10 cellular contexts compared by ENCODE assay signal in the genomic region with DNA sequence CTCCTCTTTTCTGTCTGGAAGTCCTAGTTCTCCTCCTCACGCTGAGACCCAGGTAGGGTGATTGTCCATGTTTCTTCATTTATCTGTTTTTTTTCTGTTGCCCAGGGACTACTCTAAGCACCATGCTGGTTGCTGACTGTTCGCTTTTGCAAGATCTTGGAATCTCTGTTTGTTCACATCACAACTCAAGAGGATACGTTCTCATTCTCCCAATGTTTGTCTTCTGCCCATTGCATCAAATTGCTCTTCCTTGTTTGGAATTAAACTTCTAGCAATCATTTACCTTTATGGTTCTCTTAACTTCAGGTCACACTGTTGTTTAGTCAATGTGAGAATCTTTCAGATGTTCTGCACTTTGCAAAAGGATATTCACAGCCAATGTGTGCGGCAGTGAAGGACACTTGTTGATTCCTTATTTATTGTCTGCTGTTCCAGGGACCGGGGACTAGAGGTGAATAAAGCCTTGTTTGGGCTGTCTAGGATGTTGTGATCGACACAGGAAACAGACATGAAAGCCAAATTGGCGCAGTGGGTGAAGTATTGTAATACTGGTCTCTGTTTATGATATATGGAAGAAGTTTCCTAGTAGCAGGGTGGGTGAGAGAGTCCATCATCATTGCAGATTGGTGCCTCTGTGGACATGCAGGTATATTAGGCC. TPM values are rescaled to one million over a fixed set of nuclear protein-coding genes. Genes with fewer than 3 reads are reported as not detected.
DNase-seq lines count a peak whose midpoint lies in the region; ATAC-seq and TF ChIP-seq lines count a peak whose summit lies in the region.
"Had no signal": no experiment of that assay in that cellular context is flagged by ENCODE, and none has a peak within 500 bp of the region (broad histone marks: within the 10 kb centered on the region; RNA-seq: fewer than 3 reads in every experiment).

No MANE protein-coding gene starts in this region.

- POLR2A ChIA-PET in T-cell (lab: Charles Lee): no interaction called here

- no peak for TF ChIP-seq POLR2A in thyroid gland (IDR thresholded peaks at IDR 0.05)

- H3K9me3 Mint-ChIP-seq in activated naive CD4-positive, alpha-beta T cell treated with anti-CD3 and anti-CD28 coated beads for 36 hours: no peaks in the 10 kb centered on the region
- H3K9me3 Mint-ChIP-seq in T-cell: no peaks in the 10 kb centered on the region
- H3K9me3 Mint-ChIP-seq in mesothelial cell of epicardium: peaks cover 3% of the 10 kb centered on the region
- H3K9me3 Mint-ChIP-seq: IgD-negative memory B cell had no signal

- H3K27me3 ChIP-seq in thyroid gland: no peaks in the 10 kb centered on the region

- 88 to 93% methylated on average over 7 of the region's 7 CpGs for WGBS in thyroid gland, 2 donors

- no peak overlapping the region for H3K4me3 ChIP-seq in thyroid gland (replicated peaks in 1 of 3)

- peaks cover 6% of the 10 kb centered on the region for H3K36me3 Mint-ChIP-seq in activated naive CD4-positive, alpha-beta T cell treated with anti-CD3 and anti-CD28 coated beads for 36 hours (ENCODE audit: low read depth)
- H3K36me3 Mint-ChIP-seq in T-cell (peaks cover 52% of the 10 kb centered on the region), mesothelial cell of epicardium (peaks cover 13% of the 10 kb centered on the region)

- H3K9me3 ChIP-seq in thyroid gland: no peaks in the 10 kb centered on the region

- H3K4me1 ChIP-seq in thyroid gland: peaks cover 17 to 29% of the 10 kb centered on the region in 2 donors

- no peak overlapping the region for H3K4me3 Mint-ChIP-seq in activated naive CD4-positive, alpha-beta T cell treated with anti-CD3 and anti-CD28 coated beads for 36 hours
- peak overlapping the region in 1 of 3 donors; percentile 50 for H3K4me3 Mint-ChIP-seq in T-cell
- H3K4me3 Mint-ChIP-seq in mesothelial cell of epicardium: no peak overlapping the region
- H3K4me3 Mint-ChIP-seq: IgD-negative memory B cell had no signal

- intact Hi-C loops in activated naive CD4-positive, alpha-beta T cell treated with anti-CD3 and anti-CD28 coated beads for 36 hours (cut with micrococcal nuclease): no loop called here
- intact Hi-C loops in thyroid gland (cut with DNase I): no loop called here

- peak in 3 of 4 experiments; percentile 43 to 57 (median 46) for ATAC-seq in T-cell (replicated peaks in 1 of 4)
- no peak for ATAC-seq in GM21381 (IDR thresholded peaks at IDR 0.05; ENCODE audit: unreplicated experiment)

- CTCF ChIA-PET in activated naive CD4-positive, alpha-beta T cell treated with anti-CD3 and anti-CD28 coated beads for 36 hours (lab: Charles Lee): no interaction called here
- CTCF ChIA-PET in T-cell (lab: Charles Lee): no interaction called here

- peaks cover 42% of the 10 kb centered on the region for H3K4me1 Mint-ChIP-seq in activated naive CD4-positive, alpha-beta T cell treated with anti-CD3 and anti-CD28 coated beads for 36 hours (ENCODE audit: low read depth)
- peaks cover 46 to 64% (median 58%) of the 10 kb centered on the region in 3 donors for H3K4me1 Mint-ChIP-seq in T-cell
- H3K4me1 Mint-ChIP-seq in mesothelial cell of epicardium: peaks cover 47% of the 10 kb centered on the region

- DNase-seq in activated naive CD4-positive, alpha-beta T cell treated with anti-CD3 and anti-CD28 coated beads for 36 hours: peak; percentile 37
- DNase-seq in activated naive CD4-positive, alpha-beta T cell treated with Interleukin-2 at 50 U/mL for 16 hours: no peak
- DNase-seq in T-cell (peak in 1 of 34 experiments; percentile 3), mesothelial cell of epicardium (ENCODE audit: low spot score in 2 of 2, unreplicated experiment in 2 of 2) (no peak), thyroid gland (no peak), HCEC 1CT (no peak), mesenteric fat pad (ENCODE audit: low spot score) (no peak)
- DNase-seq: NCI-H146 had no signal

- no peaks in the 10 kb centered on the region for H3K27me3 Mint-ChIP-seq in activated naive CD4-positive, alpha-beta T cell treated with anti-CD3 and anti-CD28 coated beads for 36 hours (ENCODE audit: low read depth)
- H3K27me3 Mint-ChIP-seq in T-cell (no peaks in the 10 kb centered on the region), mesothelial cell of epicardium (ENCODE audit: low read depth) (no peaks in the 10 kb centered on the region)
- H3K27me3 Mint-ChIP-seq: IgD-negative memory B cell had no signal

- no peaks in the 10 kb centered on the region for H3K36me3 ChIP-seq in thyroid gland

- H3K27ac ChIP-seq in thyroid gland: peak overlapping the region in 2 of 3 donors; percentile 68 to 80

- TF ChIP-seq CTCF in mesothelial cell of epicardium (IDR thresholded peaks at IDR 0.05; ENCODE audit: unreplicated experiment) (no peak), thyroid gland (IDR thresholded peaks at IDR 0.05) (no peak)

- H3K27ac Mint-ChIP-seq in activated naive CD4-positive, alpha-beta T cell treated with anti-CD3 and anti-CD28 coated beads for 36 hours: no peak overlapping the region
- H3K27ac Mint-ChIP-seq in T-cell (peak overlapping the region; percentile 6 to 79), mesothelial cell of epicardium (peak overlapping the region; percentile 91)

RNA-seq across cellular contexts. Expression of gene LPP, which starts 24.5 kb away (rescaled TPM):
- 10 to 100 TPM; 27.5 to 31.8 TPM for total RNA-seq in activated naive CD4-positive, alpha-beta T cell treated with anti-CD3 and anti-CD28 coated beads for 36 hours
- 10 to 100 TPM; 23.8 to 82.6 (median 39.3) TPM for total RNA-seq in T-cell
- total RNA-seq in mesothelial cell of epicardium: 124 to 132 TPM (median 131 TPM) in 3 replicates
- total RNA-seq in thyroid gland: 100 to 1,000 TPM in 1 of 4 donors, 10 to 100 TPM in 3; 79.0 to 141 (median 82.8) TPM
- total RNA-seq in mesenteric fat pad: 210 TPM
